Comparison of ENCODE assay signal across 35 cellular contexts in the genomic region with DNA sequence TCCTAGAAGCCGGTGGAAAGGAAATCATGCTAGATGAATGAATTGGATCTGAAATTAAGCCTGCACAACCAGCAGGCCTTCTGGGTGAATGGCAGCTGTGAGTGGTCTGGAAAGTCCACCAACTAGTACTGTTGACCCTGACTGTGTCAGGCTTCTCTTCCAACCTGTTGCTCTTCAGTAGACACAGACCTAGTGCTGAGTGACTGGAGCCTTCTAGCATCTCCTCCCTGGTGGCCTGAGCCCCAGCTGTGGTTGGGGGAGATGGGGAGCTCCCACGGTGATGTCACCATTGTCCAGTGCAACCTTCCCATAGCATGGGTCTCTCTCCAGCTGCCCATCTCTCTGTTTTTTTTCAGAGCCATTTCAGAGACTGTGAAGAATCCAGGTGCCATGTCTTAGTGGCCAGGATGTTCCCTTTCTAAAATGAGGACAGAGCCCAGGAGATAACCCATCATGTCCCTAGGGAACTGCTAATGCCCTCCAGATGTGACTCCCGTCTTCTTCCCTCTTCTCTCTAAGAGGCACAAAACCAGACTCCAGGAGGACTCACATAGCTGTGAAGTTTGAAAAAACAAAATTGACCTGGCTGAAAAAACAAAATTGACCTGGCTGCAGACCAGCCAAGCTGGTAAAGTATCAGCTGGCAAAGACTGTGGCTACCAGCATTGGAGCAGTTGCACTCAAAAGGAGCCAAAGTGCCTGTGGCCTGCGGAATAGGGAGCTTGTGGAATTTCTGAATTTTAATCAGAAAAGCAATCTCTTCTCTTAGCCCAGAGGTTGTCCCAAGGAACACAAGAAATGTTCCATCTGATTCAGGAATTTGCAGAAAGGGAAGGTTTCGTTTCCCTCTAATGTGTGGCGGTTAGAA.
DNase-seq lines count a peak whose midpoint lies in the region; ATAC-seq, FAIRE-seq and TF ChIP-seq lines count a peak whose summit lies in the region.
"Had no signal": no experiment of that assay in that cellular context is flagged by ENCODE, and none has a peak within 500 bp of the region (broad histone marks: within the 10 kb centered on the region; RNA-seq: fewer than 3 reads in every experiment).

No MANE protein-coding gene starts in this region.

- no peak for TF ChIP-seq RAD21 in HepG2 (CRISPR knock-in tag; IDR thresholded peaks at IDR 0.05)

- no peak overlapping the region for H2AFZ ChIP-seq in HepG2 (ENCODE audit: low read length)
- H2AFZ ChIP-seq: PC-9 had no signal

- H3K36me3 ChIP-seq in endodermal cell (ENCODE audit: control insufficient read depth, insufficient read depth, low read length) (no peaks in the 10 kb centered on the region), HepG2 (replicated peaks in 1 of 2; ENCODE audit: control insufficient read depth in 1 of 2, insufficient read depth in 2 of 2, low read length in 2 of 2) (peaks cover 28 to 85% of the 10 kb centered on the region in 2 experiments), aorta (ENCODE audit: control insufficient read depth in 1 of 2, insufficient read depth in 2 of 2, low read length in 1 of 2) (peaks cover 0 to 2% of the 10 kb centered on the region in 2 donors)
- H3K36me3 ChIP-seq: ovary had no signal

- peaks cover 0 to 9% of the 10 kb centered on the region in 2 donors for H3K27me3 Mint-ChIP-seq in natural killer cell treated with Interleukin-12 subunit alpha and Interleukin-12 subunit beta and Interleukin-15 and Interleukin-18, amount 100 ng/mL, for 72 hours
- H3K27me3 Mint-ChIP-seq in natural killer cell (ENCODE audit: low read depth in 2 of 2) (peaks cover 0 to 17% of the 10 kb centered on the region in 2 donors), endodermal cell (ENCODE audit: insufficient read depth) (no peaks in the 10 kb centered on the region)
- H3K27me3 Mint-ChIP-seq: activated CD4-positive, alpha-beta memory T cell treated with anti-CD3 and anti-CD28 coated beads, Interleukin-2, amount 10 ng/mL, durations not matched to agents 7 days and 5 days; brain; stimulated activated naive CD8-positive, alpha-beta T cell treated with anti-CD3 and anti-CD28 coated beads, Interleukin-15, Interleukin-2, amounts not matched to agents 100 ng/mL and 50 ng/mL, for 24 hours had no signal

- BruUV-seq in HepG2 (replicated peaks; lab: Mats Ljungman, UMichigan): no TSS peak

- DNase-seq in natural killer cell treated with Interleukin-12 subunit alpha and Interleukin-12 subunit beta and Interleukin-15 and Interleukin-18, amount 100 ng/mL, for 72 hours (ENCODE audit: low spot score): peak; percentile 12
- DNase-seq in natural killer cell: no peak
- peak; percentile 10 for DNase-seq in endodermal cell
- no peak for DNase-seq in HepG2 (ENCODE audit: low spot score)
- DNase-seq in aorta: no peak
- no peak for DNase-seq in NCI-H2171 (lab: John Stamatoyannopoulos, UW)
- DNase-seq in AG08395 (ENCODE audit: low spot score): no peak
- no peak for DNase-seq in NCI-H510A treated with DMSO at 0.1 percent for 48 hours (lab: John Stamatoyannopoulos, UW)
- DNase-seq: activated CD4-positive, alpha-beta memory T cell treated with anti-CD3 and anti-CD28 coated beads, Interleukin-2, amount 10 ng/mL, durations not matched to agents 7 days and 5 days; activated CD4-positive, alpha-beta T cell treated with anti-CD3 and anti-CD28 coated beads for 1 hour; activated CD8-positive, alpha-beta memory T cell treated with anti-CD3 and anti-CD28 coated beads, Interleukin-2, amount 50 U/mL, for 4 hours; activated naive CD4-positive, alpha-beta T cell treated with Interleukin-2 at 50 U/mL for 16 hours; CD8-positive, alpha-beta memory T cell; DMS 273 treated with DMSO at 0.1 percent for 48 hours; effector CD4-positive, alpha-beta T cell; H7; KG1; mucosa of descending colon; NCI-H1092 treated with DMSO at 0.1 percent for 48 hours; NCI-H187 treated with DMSO at 0.1 percent for 48 hours; NCI-H69; ovary; PC-9; SHP77 treated with DMSO at 0.1 percent for 48 hours; spleen; stimulated activated CD4-positive, alpha-beta T cell treated with anti-CD3 and anti-CD28 coated beads, Interleukin-2, amount 100 ng/mL, for 24 hours had no signal

- no peak overlapping the region for H3K4me3 Mint-ChIP-seq in natural killer cell treated with Interleukin-12 subunit alpha and Interleukin-12 subunit beta and Interleukin-15 and Interleukin-18, amount 100 ng/mL, for 72 hours
- H3K4me3 Mint-ChIP-seq in natural killer cell: no peak overlapping the region
- H3K4me3 Mint-ChIP-seq in endodermal cell: no peak overlapping the region
- H3K4me3 Mint-ChIP-seq: activated CD4-positive, alpha-beta memory T cell treated with anti-CD3 and anti-CD28 coated beads, Interleukin-2, amount 10 ng/mL, durations not matched to agents 7 days and 5 days; B cell; brain; CD8-positive, alpha-beta memory T cell; neural crest cell; stimulated activated naive CD8-positive, alpha-beta T cell treated with anti-CD3 and anti-CD28 coated beads, Interleukin-15, Interleukin-2, amounts not matched to agents 100 ng/mL and 50 ng/mL, for 24 hours; T-helper 2 cell treated with Interferon-gamma antibody and Interleukin-4, amounts not matched to agents 5 μg/mL and 100 μg/mL, for 36 hours had no signal

- H3K79me2 ChIP-seq in HepG2 (ENCODE audit: insufficient read depth, low read length): no peaks in the 10 kb centered on the region

- ATAC-seq in natural killer cell treated with Interleukin-12 subunit alpha and Interleukin-12 subunit beta and Interleukin-15 and Interleukin-18, amount 100 ng/mL, for 72 hours: no peak
- ATAC-seq in natural killer cell (no peak), HepG2 (no peak), aorta (ENCODE audit: low FRiP score) (no peak)
- ATAC-seq: mucosa of descending colon had no signal

- CTCF ChIA-PET in HepG2 (lab: Yijun Ruan, JAX; ENCODE audit: low intra/inter-chr PET ratio, low total read pairs): no interaction called here

- in situ Hi-C loops in HepG2 (cut with HindIII; ENCODE audit: extremely low pct_ligation_motif_present, low pct_unique_long_range_greater_than_20kb): no loop called here

- H3K4me2 ChIP-seq in HepG2 (ENCODE audit: low read depth, low read length): no peak overlapping the region
- H3K4me2 ChIP-seq: PC-9 had no signal

- H3K9me3 Mint-ChIP-seq in natural killer cell treated with Interleukin-12 subunit alpha and Interleukin-12 subunit beta and Interleukin-15 and Interleukin-18, amount 100 ng/mL, for 72 hours: no peaks in the 10 kb centered on the region
- H3K9me3 Mint-ChIP-seq in natural killer cell (no peaks in the 10 kb centered on the region), endodermal cell (no peaks in the 10 kb centered on the region)
- H3K9me3 Mint-ChIP-seq: activated CD4-positive, alpha-beta memory T cell treated with anti-CD3 and anti-CD28 coated beads, Interleukin-2, amount 10 ng/mL, durations not matched to agents 7 days and 5 days; brain; CD8-positive, alpha-beta memory T cell; neural crest cell; stimulated activated naive CD8-positive, alpha-beta T cell treated with anti-CD3 and anti-CD28 coated beads, Interleukin-15, Interleukin-2, amounts not matched to agents 100 ng/mL and 50 ng/mL, for 24 hours; T-helper 2 cell treated with Interferon-gamma antibody and Interleukin-4, amounts not matched to agents 5 μg/mL and 100 μg/mL, for 36 hours had no signal

- H3K27ac ChIP-seq in endodermal cell (ENCODE audit: low read depth, low read length) (no peak overlapping the region), HepG2 (ENCODE audit: extremely low read length, insufficient read depth, low read length) (no peak overlapping the region), aorta (ENCODE audit: low read depth in 1 of 2, low read length in 2 of 2) (peak overlapping the region; percentile 2 to 42)
- H3K27ac ChIP-seq: epithelial cell of prostate, ovary, PC-9, spleen had no signal

- H3K9me3 ChIP-seq in endodermal cell (ENCODE audit: control insufficient read depth, low read length): no peaks in the 10 kb centered on the region
- H3K9me3 ChIP-seq in HepG2 (ENCODE audit: low read length): no peaks in the 10 kb centered on the region
- no peaks in the 10 kb centered on the region for H3K9me3 ChIP-seq in aorta (ENCODE audit: control insufficient read depth, low read length)
- H3K9me3 ChIP-seq: mucosa of descending colon, ovary, spleen had no signal

- no peak for FAIRE-seq in HepG2 (lab: Jason Lieb, UNC)
- FAIRE-seq: A204.1, GM12892, islet of Langerhans had no signal

- no peak overlapping the region for H3K4me3 ChIP-seq in endodermal cell (ENCODE audit: low read length)
- no peak overlapping the region for H3K4me3 ChIP-seq in HepG2 (replicated peaks in 1 of 3; ENCODE audit: insufficient read depth in 1 of 3, low read depth in 2 of 3, low read length in 3 of 3)
- no peak overlapping the region for H3K4me3 ChIP-seq in aorta (ENCODE audit: low read length in 2 of 2)
- H3K4me3 ChIP-seq: mucosa of descending colon, ovary, PC-9, spleen had no signal

- H3K4me1 Mint-ChIP-seq in natural killer cell treated with Interleukin-12 subunit alpha and Interleukin-12 subunit beta and Interleukin-15 and Interleukin-18, amount 100 ng/mL, for 72 hours (ENCODE audit: low read depth in 2 of 2): no peaks in the 10 kb centered on the region
- H3K4me1 Mint-ChIP-seq in natural killer cell (no peaks in the 10 kb centered on the region), endodermal cell (no peaks in the 10 kb centered on the region)
- H3K4me1 Mint-ChIP-seq: activated CD4-positive, alpha-beta memory T cell treated with anti-CD3 and anti-CD28 coated beads, Interleukin-2, amount 10 ng/mL, durations not matched to agents 7 days and 5 days; B cell; CD8-positive, alpha-beta memory T cell had no signal

- no peaks in the 10 kb centered on the region for H4K20me1 ChIP-seq in HepG2 (ENCODE audit: insufficient read depth, low read length)

- no peak for TF ChIP-seq POLR2A in HepG2 (IDR thresholded peaks at IDR 0.05; ENCODE audit: insufficient read depth in 1 of 2, low read depth in 2 of 2, low read length in 2 of 2)

- TF ChIP-seq EP300 in HepG2 (IDR thresholded peaks at IDR 0.05; ENCODE audit: low read depth in 2 of 2, low read length in 2 of 2) (no peak), HepG2 (CRISPR knock-in tag; IDR thresholded peaks at IDR 0.05; ENCODE audit: borderline replicate concordance) (no peak)

- 88 to 100% methylated on average over 3 to 6 of the region's 6 CpGs for WGBS in endodermal cell (ENCODE audit: insufficient coverage in 1 of 2, insufficient read length in 1 of 2), 2 experiments
- 95% methylated on average over 6 of the region's 6 CpGs for WGBS in HepG2 (ENCODE audit: low lambda C conversion rate)
- 37 to 41% methylated on average over 6 of the region's 6 CpGs for WGBS in aorta, 2 donors

- intact Hi-C loops in natural killer cell (cut with micrococcal nuclease) (no loop called here), HepG2 (cut with micrococcal nuclease; ENCODE audit: unreplicated experiment) (no loop called here), aorta (cut with DNase I) (no loop called here)

- no peak overlapping the region for H3K9ac ChIP-seq in endodermal cell (ENCODE audit: extremely low read depth, low read length, poor library complexity, severe bottlenecking)
- no peak overlapping the region for H3K9ac ChIP-seq in HepG2 (ENCODE audit: insufficient read depth, low read depth, low read length)

- H3K36me3 Mint-ChIP-seq in natural killer cell treated with Interleukin-12 subunit alpha and Interleukin-12 subunit beta and Interleukin-15 and Interleukin-18, amount 100 ng/mL, for 72 hours: no peaks in the 10 kb centered on the region
- H3K36me3 Mint-ChIP-seq in natural killer cell: no peaks in the 10 kb centered on the region
- no peaks in the 10 kb centered on the region for H3K36me3 Mint-ChIP-seq in endodermal cell (ENCODE audit: low read depth)
- H3K36me3 Mint-ChIP-seq: brain; CD8-positive, alpha-beta memory T cell had no signal

- H3K4me1 ChIP-seq in endodermal cell (ENCODE audit: control insufficient read depth, insufficient read depth, low read length) (no peaks in the 10 kb centered on the region), HepG2 (ENCODE audit: insufficient read depth, low read length) (no peaks in the 10 kb centered on the region), aorta (ENCODE audit: control insufficient read depth in 1 of 2, insufficient read depth in 2 of 2, low read length in 2 of 2) (peaks cover 3 to 10% of the 10 kb centered on the region in 2 donors)
- H3K4me1 ChIP-seq: spleen had no signal

- POLR2A ChIA-PET in HepG2 (lab: Yijun Ruan, JAX): no interaction called here

- no peak for TF ChIP-seq CTCF in natural killer cell (IDR thresholded peaks at IDR 0.05)
- no peak for TF ChIP-seq CTCF in endodermal cell (conservative IDR thresholded peaks at IDR 0.05)
- TF ChIP-seq CTCF in HepG2 (CRISPR knock-in tag; IDR thresholded peaks at IDR 0.05): no peak

- H3K27me3 ChIP-seq in endodermal cell (ENCODE audit: control insufficient read depth, insufficient read depth, low read length, poor library complexity, severe bottlenecking) (no peaks in the 10 kb centered on the region), HepG2 (ENCODE audit: control insufficient read depth in 1 of 2, insufficient read depth in 2 of 2, low read length in 2 of 2) (no peaks in the 10 kb centered on the region), aorta (ENCODE audit: control insufficient read depth in 1 of 2, insufficient read depth in 2 of 2, low read length in 1 of 2) (no peaks in the 10 kb centered on the region)
- H3K27me3 ChIP-seq: ovary, spleen had no signal

- H3K27ac Mint-ChIP-seq in natural killer cell treated with Interleukin-12 subunit alpha and Interleukin-12 subunit beta and Interleukin-15 and Interleukin-18, amount 100 ng/mL, for 72 hours: no peak overlapping the region
- no peak overlapping the region for H3K27ac Mint-ChIP-seq in natural killer cell
- H3K27ac Mint-ChIP-seq in endodermal cell: no peak overlapping the region
- H3K27ac Mint-ChIP-seq: activated CD4-positive, alpha-beta memory T cell treated with anti-CD3 and anti-CD28 coated beads, Interleukin-2, amount 10 ng/mL, durations not matched to agents 7 days and 5 days; B cell; brain; CD8-positive, alpha-beta memory T cell; stimulated activated naive CD8-positive, alpha-beta T cell treated with anti-CD3 and anti-CD28 coated beads, Interleukin-15, Interleukin-2, amounts not matched to agents 100 ng/mL and 50 ng/mL, for 24 hours; T-helper 2 cell treated with Interferon-gamma antibody and Interleukin-4, amounts not matched to agents 5 μg/mL and 100 μg/mL, for 36 hours had no signal

Comparison
In these comparisons a context has a peak if more than half of its experiments do, and no peak if none do; other contexts are left out.
1. DNase-seq: peak in natural killer cell treated with Interleukin-12 subunit alpha and Interleukin-12 subunit beta and Interleukin-15 and Interleukin-18, amount 100 ng/mL, for 72 hours (single experiment) and endodermal cell (single experiment); none in natural killer cell (single experiment), HepG2 (single experiment), aorta (0 of 2), NCI-H2171 (single experiment), AG08395 (single experiment) and NCI-H510A treated with DMSO at 0.1 percent for 48 hours (single experiment).
2. H3K27ac ChIP-seq: peak in aorta (2 of 2); none in endodermal cell (single experiment) and HepG2 (single experiment).